Comparison of ENCODE assay signal across 13 cellular contexts in the genomic region with DNA sequence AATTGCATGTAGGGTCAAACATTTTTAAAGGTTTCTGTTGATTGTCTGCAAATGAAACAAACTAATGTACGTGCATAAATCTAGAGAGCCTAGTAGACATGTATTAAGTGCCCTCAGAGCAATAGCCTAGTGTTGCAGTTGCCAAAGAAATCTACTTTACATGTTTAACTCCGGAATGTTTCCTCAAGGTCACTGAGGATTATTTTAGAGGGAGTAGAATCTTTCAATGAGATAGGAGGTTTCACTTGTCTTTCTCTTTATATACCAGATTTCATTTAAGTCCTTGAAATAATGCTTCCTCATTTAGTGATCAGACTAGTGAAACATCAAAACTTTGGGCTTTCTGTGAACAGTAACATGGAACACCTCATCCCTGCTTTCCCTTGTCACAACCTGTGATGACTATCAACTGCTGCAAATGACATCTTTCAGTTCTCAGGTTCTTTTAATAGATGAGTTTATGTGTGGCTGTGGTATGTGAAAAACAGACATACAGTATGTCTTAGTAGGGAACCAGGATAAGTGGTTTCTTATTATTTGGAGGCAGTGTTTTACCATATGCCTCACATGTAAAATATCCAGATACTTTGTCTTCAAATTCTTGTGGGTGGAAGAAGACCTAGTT. TPM values are rescaled to one million over a fixed set of nuclear protein-coding genes. Genes with fewer than 3 reads are reported as not detected.
DNase-seq lines count a peak whose midpoint lies in the region; ATAC-seq and TF ChIP-seq lines count a peak whose summit lies in the region.
"Had no signal": no experiment of that assay in that cellular context is flagged by ENCODE, and none has a peak within 500 bp of the region (broad histone marks: within the 10 kb centered on the region; RNA-seq: fewer than 3 reads in every experiment).

No MANE protein-coding gene starts in this region.

- H2BK20ac ChIP-seq in H9 (ENCODE audit: low read depth, low read length, poor library complexity, severe bottlenecking), result no peak overlapping the region

- H3K4me1 Mint-ChIP-seq in H9, result peaks cover 53 to 63% of the 10 kb centered on the region in 2 experiments

- peaks cover 0 to 14% (median 0%) of the 10 kb centered on the region in 11 experiments; a peak in 5 of 22 replicates for H4K20me1 ChIP-seq in BLaER1 treated with 17β-estradiol and CSF1 and Interleukin-3, amounts not matched to agents 10 nM and 100 nM
- peaks cover 4% of the 10 kb centered on the region; the same call in 1 of the 2 replicates for H4K20me1 ChIP-seq in PC-3 (ENCODE audit: low read length)
- no peaks in the 10 kb centered on the region for H4K20me1 ChIP-seq in H9 (ENCODE audit: control insufficient read depth, insufficient read depth, insufficient read length)

- no peak overlapping the region for H3K56ac ChIP-seq in H9 (ENCODE audit: insufficient read length, low read depth, low read length)

- H3K79me2 ChIP-seq in PC-3 (ENCODE audit: low read length) (peaks cover 94% of the 10 kb centered on the region), H9 (ENCODE audit: insufficient read depth, low read length) (peaks cover 18% of the 10 kb centered on the region; the same call in 1 of the 2 replicates)

- no peak overlapping the region for H3K4ac ChIP-seq in H9 (ENCODE audit: low read depth, low read length)

- CTCF ChIA-PET in PC-3 (lab: Charles Lee), result no interaction called here

- DNase-seq in PC-3 (no peak), iris pigment epithelial cell (ENCODE audit: low read depth) (peak; percentile 25), H9 (no peak), DMS153 treated with DMSO at 0.1 percent for 48 hours (lab: John Stamatoyannopoulos, UW; ENCODE audit: unreplicated experiment) (no peak), uterus (no peak)
- DNase-seq: activated CD4-positive, alpha-beta T cell treated with anti-CD3 and anti-CD28 coated beads for 4 hours; C1 segment of cervical spinal cord; NCI-H1105; stimulated activated CD4-positive, alpha-beta T cell treated with anti-CD3 and anti-CD28 coated beads, Interleukin-2, amount 100 ng/mL, for 24 hours had no signal

- H3K4me3 Mint-ChIP-seq in H9, result no peak overlapping the region

- no peak overlapping the region for H2BK120ac ChIP-seq in H9 (ENCODE audit: low read depth, low read length, poor library complexity, severe bottlenecking)

- no peak overlapping the region for H3K23ac ChIP-seq in H9 (ENCODE audit: insufficient read length, low read depth, low read length)

- no peak overlapping the region for H2BK12ac ChIP-seq in H9 (ENCODE audit: insufficient read length, low read depth, low read length)

- H3K23me2 ChIP-seq in H9 (ENCODE audit: insufficient read length, low read depth, low read length, poor library complexity, severe bottlenecking), result peaks cover 9% of the 10 kb centered on the region

- peaks cover 9 to 34% (median 25%) of the 10 kb centered on the region in 3 experiments; a peak in 6 of 7 replicates for H3K36me3 Mint-ChIP-seq in H9 (ENCODE audit: insufficient read depth in 1 of 3, low read depth in 3 of 3)

- no peak overlapping the region for H4K91ac ChIP-seq in H9 (ENCODE audit: insufficient read length, low read depth, low read length)

- H3K4me1 ChIP-seq in BLaER1 treated with 17β-estradiol and CSF1 and Interleukin-3, amounts not matched to agents 10 nM and 100 nM, result peaks cover 29 to 43% (median 40%) of the 10 kb centered on the region in 10 experiments
- peaks cover 55% of the 10 kb centered on the region for H3K4me1 ChIP-seq in PC-3 (ENCODE audit: insufficient read depth, low read length)
- H3K4me1 ChIP-seq in H9 (ENCODE audit: insufficient read depth, low read length), result peaks cover 2% of the 10 kb centered on the region; the same call in 1 of the 2 replicates
- peaks cover 0 to 13% of the 10 kb centered on the region in 2 donors for H3K4me1 ChIP-seq in uterus

- H3K4me3 ChIP-seq in BLaER1 treated with 17β-estradiol and CSF1 and Interleukin-3, amounts not matched to agents 10 nM and 100 nM, result no peak overlapping the region
- H3K4me3 ChIP-seq in PC-3 (ENCODE audit: low read length) (no peak overlapping the region), uterus (no peak overlapping the region)
- H3K4me3 ChIP-seq: gastroesophageal sphincter had no signal

- no CpG with 5 or more reads among the region's 2 CpGs for WGBS in H9 (ENCODE audit: extremely low coverage, insufficient read length, low lambda C conversion rate)

- no peak overlapping the region for H3K9ac ChIP-seq in BLaER1 treated with 17β-estradiol and CSF1 and Interleukin-3, amounts not matched to agents 10 nM and 100 nM
- H3K9ac ChIP-seq in PC-3 (ENCODE audit: low read length) (no peak overlapping the region), H9 (ENCODE audit: extremely low read depth, insufficient read length, low read length) (no peak overlapping the region)

- H3K27me3 ChIP-seq in BLaER1 treated with 17β-estradiol and CSF1 and Interleukin-3, amounts not matched to agents 10 nM and 100 nM, result no peaks in the 10 kb centered on the region
- no peaks in the 10 kb centered on the region for H3K27me3 ChIP-seq in PC-3 (ENCODE audit: low read length)
- H3K27me3 ChIP-seq in H9 (ENCODE audit: insufficient read depth, low read length), result no peaks in the 10 kb centered on the region
- H3K27me3 ChIP-seq in uterus, result no peaks in the 10 kb centered on the region
- H3K27me3 ChIP-seq: gastroesophageal sphincter had no signal

- H3K9me2 ChIP-seq in PC-3 (replicated peaks; ENCODE audit: low read length), result no peaks in the 10 kb centered on the region

- H3K9me3 Mint-ChIP-seq in H9, result no peaks in the 10 kb centered on the region

- H4K5ac ChIP-seq in H9 (ENCODE audit: insufficient read length, low read depth, low read length), result no peak overlapping the region

- no peak overlapping the region for H3T11ph ChIP-seq in H9 (ENCODE audit: low read length)

- BruUV-seq in PC-3 (replicated peaks; lab: Mats Ljungman, UMichigan), result no TSS peak

- H3K79me1 ChIP-seq in H9 (ENCODE audit: insufficient read depth, low read depth, low read length, poor library complexity, severe bottlenecking), result no peaks in the 10 kb centered on the region

- H3K27ac ChIP-seq in BLaER1 treated with 17β-estradiol and CSF1 and Interleukin-3, amounts not matched to agents 10 nM and 100 nM, result no peak overlapping the region
- no peak overlapping the region for H3K27ac ChIP-seq in PC-3 (ENCODE audit: low read length)
- no peak overlapping the region for H3K27ac ChIP-seq in H9 (ENCODE audit: insufficient read length, low read depth, low read length)
- no peak overlapping the region for H3K27ac ChIP-seq in uterus
- H3K27ac ChIP-seq: gastroesophageal sphincter had no signal

- peak overlapping the region in 10 of 11 experiments; percentile 1 to 79 (median 22); a peak in 12 of 22 replicates for H3K4me2 ChIP-seq in BLaER1 treated with 17β-estradiol and CSF1 and Interleukin-3, amounts not matched to agents 10 nM and 100 nM
- H3K4me2 ChIP-seq in PC-3 (ENCODE audit: low read length) (peak overlapping the region; percentile 24), H9 (ENCODE audit: insufficient read depth, insufficient read length, low read length) (no peak overlapping the region)

- TF ChIP-seq CTCF in PC-3 (conservative IDR thresholded peaks at IDR 0.05; ENCODE audit: low read depth, low read length), result no peak
- TF ChIP-seq CTCF in H9 (conservative IDR thresholded peaks at IDR 0.05), result no peak
- TF ChIP-seq CTCF in uterus (IDR thresholded peaks at IDR 0.05), result no peak

- no peak overlapping the region for H2AK5ac ChIP-seq in H9 (ENCODE audit: insufficient read length, low read length)

- H2BK5ac ChIP-seq in H9 (ENCODE audit: insufficient read length, low read length), result no peak overlapping the region

- H3F3A ChIP-seq in PC-3 (ENCODE audit: low read length, unreplicated experiment), result no peaks in the 10 kb centered on the region

- H3K14ac ChIP-seq in H9 (ENCODE audit: insufficient read depth, low read length), result no peak overlapping the region

- no peak for TF ChIP-seq POLR2A in uterus (IDR thresholded peaks at IDR 0.05)

- intact Hi-C loops in PC-3 (cut with micrococcal nuclease), result no loop called here
- intact Hi-C loops in uterus (cut with DNase I; ENCODE audit: low total_unique reads), result no loop called here

- H3K9me3 ChIP-seq in BLaER1 treated with 17β-estradiol and CSF1 and Interleukin-3, amounts not matched to agents 10 nM and 100 nM (replicated peaks in 1 of 11), result no peaks in the 10 kb centered on the region
- H3K9me3 ChIP-seq in PC-3 (ENCODE audit: low read length), result no peaks in the 10 kb centered on the region
- no peaks in the 10 kb centered on the region for H3K9me3 ChIP-seq in H9 (ENCODE audit: control insufficient read depth, low read depth, low read length)
- no peaks in the 10 kb centered on the region for H3K9me3 ChIP-seq in uterus
- H3K9me3 ChIP-seq: gastroesophageal sphincter had no signal

- no peaks in the 10 kb centered on the region for H3K27me3 Mint-ChIP-seq in H9 (ENCODE audit: low read depth)

- peaks cover 14 to 64% (median 30%) of the 10 kb centered on the region in 11 experiments; a peak in 21 of 22 replicates for H3K36me3 ChIP-seq in BLaER1 treated with 17β-estradiol and CSF1 and Interleukin-3, amounts not matched to agents 10 nM and 100 nM
- H3K36me3 ChIP-seq in PC-3 (ENCODE audit: low read depth, low read length), result peaks cover 19% of the 10 kb centered on the region
- H3K36me3 ChIP-seq in uterus, result no peaks in the 10 kb centered on the region
- H3K36me3 ChIP-seq: gastroesophageal sphincter had no signal

- no peak overlapping the region for H4K8ac ChIP-seq in H9 (replicated peaks; ENCODE audit: insufficient read length, low read depth, low read length)

- POLR2A ChIA-PET in PC-3 (lab: Charles Lee; ENCODE audit: unreplicated experiment), result no interaction called here

- ATAC-seq in GM21360 (IDR thresholded peaks at IDR 0.05; ENCODE audit: unreplicated experiment) (peak; percentile 30), PC-3 (no peak), HG03469 (IDR thresholded peaks at IDR 0.05; ENCODE audit: unreplicated experiment) (no peak)
- ATAC-seq: gastroesophageal sphincter had no signal

- H3K27ac Mint-ChIP-seq in H9, result no peak overlapping the region

- H2AFZ ChIP-seq in PC-3 (ENCODE audit: low read length) (no peak overlapping the region), H9 (ENCODE audit: low read length) (no peak overlapping the region)

- no peak overlapping the region for H3K18ac ChIP-seq in H9 (ENCODE audit: insufficient read length, low read depth, low read length)

- H2BK15ac ChIP-seq in H9 (ENCODE audit: low read depth, low read length), result no peak overlapping the region

RNA-seq across cellular contexts. Expression of a gene that starts 5.5 kb away (rescaled TPM):
- total RNA-seq in PC-3 (2014; rRNA removed) (66.6 and 95.6 TPM in 2 replicates), H9 (2021) (89.1 and 99.7 TPM in 2 replicates), uterus (100 to 1,000 TPM in 1 of 4 donors, 10 to 100 TPM in 3; 29.2 to 200 (median 44.9) TPM)
